In the genomic region with DNA sequence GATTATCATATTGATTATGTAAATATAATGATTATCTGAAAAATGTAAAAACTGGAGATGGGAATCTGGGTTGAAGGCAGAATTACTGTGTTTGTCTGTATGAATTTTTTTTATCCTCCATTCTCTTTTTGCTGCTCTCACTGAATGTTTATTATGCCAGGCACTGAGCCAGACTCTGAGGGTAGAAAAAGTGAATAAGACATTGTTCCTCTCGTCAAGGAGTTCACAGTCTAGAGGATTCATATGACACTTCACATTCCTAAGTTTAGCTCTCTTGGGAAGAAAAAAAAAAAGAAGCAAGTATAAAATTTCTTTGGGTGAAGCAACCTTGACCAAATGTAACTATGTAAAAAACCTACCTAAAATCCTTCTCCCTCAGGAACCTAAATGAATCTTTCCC, we compare ENCODE assay signal across 27 cellular contexts.
DNase-seq lines count a peak whose midpoint lies in the region; ATAC-seq and TF ChIP-seq lines count a peak whose summit lies in the region.
"Had no signal": no experiment of that assay in that cellular context is flagged by ENCODE, and none has a peak within 500 bp of the region (broad histone marks: within the 10 kb centered on the region; RNA-seq: fewer than 3 reads in every experiment).

No MANE protein-coding gene starts in this region.

- no peak overlapping the region for H3K27ac Mint-ChIP-seq in MCF 10A (ENCODE audit: low read depth, unreplicated experiment)
- H3K27ac Mint-ChIP-seq in activated T-cell treated with anti-CD3 and anti-CD28 coated beads, Interleukin-2, amount 50 U/mL, for 72 hours: no peak overlapping the region
- H3K27ac Mint-ChIP-seq: activated naive CD4-positive, alpha-beta T cell treated with anti-CD3 and anti-CD28 coated beads, Interleukin-2, amount 50 U/mL, for 24 hours; nephron progenitor cell had no signal

- ATAC-seq in activated T-cell treated with anti-CD3 and anti-CD28 coated beads, Interleukin-2, amount 50 U/mL, for 72 hours (replicated peaks in 1 of 2): no peak
- ATAC-seq: esophagus mucosa, HCT116 had no signal

- intact Hi-C loops in MCF 10A (cut with micrococcal nuclease) (no loop called here), adrenal gland (cut with DNase I) (no loop called here)

- no peak overlapping the region for H3K4me3 ChIP-seq in adrenal gland
- H3K4me3 ChIP-seq: ascending aorta, Peyer's patch, skin epidermis had no signal

- no TSS peak for BruUV-seq in MCF 10A (replicated peaks; lab: Mats Ljungman, UMichigan)

- CTCF ChIA-PET in MCF 10A (lab: Yijun Ruan, JAX): interaction anchor here (0.7 kb wide), 1 partner anchor 12 kb away, joined by 3 read pairs; no protein-coding TSS in a partner anchor

- POLR2A ChIA-PET in MCF 10A (lab: Yijun Ruan, JAX): no interaction called here

- no peak overlapping the region for H3K4me3 Mint-ChIP-seq in MCF 10A (ENCODE audit: unreplicated experiment)
- H3K4me3 Mint-ChIP-seq in activated T-cell treated with anti-CD3 and anti-CD28 coated beads, Interleukin-2, amount 50 U/mL, for 72 hours: no peak overlapping the region
- H3K4me3 Mint-ChIP-seq: activated naive CD4-positive, alpha-beta T cell treated with anti-CD3 and anti-CD28 coated beads, Interleukin-2, amount 50 U/mL, for 24 hours; nephron progenitor cell had no signal

- no peaks in the 10 kb centered on the region for H3K27me3 ChIP-seq in adrenal gland
- H3K27me3 ChIP-seq: ascending aorta, Peyer's patch had no signal

- TF ChIP-seq POLR2A in adrenal gland (IDR thresholded peaks at IDR 0.05): no peak

- no peak for TF ChIP-seq CTCF in MCF 10A (IDR thresholded peaks at IDR 0.05; ENCODE audit: unreplicated experiment)
- no peak for TF ChIP-seq CTCF in adrenal gland (IDR thresholded peaks at IDR 0.05)

- no peak overlapping the region for H3K27ac ChIP-seq in adrenal gland
- H3K27ac ChIP-seq: ascending aorta, KMS-11, Peyer's patch, skin epidermis had no signal

- DNase-seq in HT1080 (ENCODE audit: low read depth): peak; percentile 61
- DNase-seq in MCF 10A (ENCODE audit: unreplicated experiment): peak; percentile 63
- DNase-seq in iris pigment epithelial cell (ENCODE audit: low read depth): peak; percentile 51
- DNase-seq in superior temporal gyrus (ENCODE audit: extremely low spot score): peak; percentile 41
- DNase-seq in adrenal gland: no peak
- DNase-seq in activated T-cell treated with anti-CD3 and anti-CD28 coated beads, Interleukin-2, amount 50 U/mL, for 72 hours: no peak
- no peak for DNase-seq in KG1 (lab: John Stamatoyannopoulos, UW)
- DNase-seq in NCI-H146 (lab: John Stamatoyannopoulos, UW): no peak
- DNase-seq: activated CD4-positive, alpha-beta T cell treated with anti-CD3 and anti-CD28 coated beads for 48 hours; activated T-cell treated with anti-CD3 and anti-CD28 coated beads, Interleukin-2, amount 50 U/mL, for 48 hours; DMS153; effector CD4-positive, alpha-beta T cell; NCI-H1048; NCI-H2029 treated with DMSO at 0.1 percent for 48 hours; NCI-H510A treated with DMSO at 0.1 percent for 48 hours; nephron progenitor cell; Peyer's patch; posterior cingulate gyrus; stimulated activated CD4-positive, alpha-beta T cell treated with anti-CD3 and anti-CD28 coated beads, Interleukin-1b, Interleukin-23, amount 100 ng/mL, for 48 hours; substantia nigra; T-helper 2 cell had no signal

- H3K36me3 Mint-ChIP-seq in MCF 10A (ENCODE audit: insufficient read depth, unreplicated experiment): no peaks in the 10 kb centered on the region
- H3K36me3 Mint-ChIP-seq in activated T-cell treated with anti-CD3 and anti-CD28 coated beads, Interleukin-2, amount 50 U/mL, for 72 hours (ENCODE audit: insufficient read depth in 2 of 2): no peaks in the 10 kb centered on the region
- H3K36me3 Mint-ChIP-seq: activated naive CD4-positive, alpha-beta T cell treated with anti-CD3 and anti-CD28 coated beads, Interleukin-2, amount 50 U/mL, for 24 hours had no signal

- H3K27me3 Mint-ChIP-seq in MCF 10A (ENCODE audit: insufficient read depth, unreplicated experiment): no peaks in the 10 kb centered on the region
- no peaks in the 10 kb centered on the region for H3K27me3 Mint-ChIP-seq in activated T-cell treated with anti-CD3 and anti-CD28 coated beads, Interleukin-2, amount 50 U/mL, for 72 hours (ENCODE audit: low read depth)
- H3K27me3 Mint-ChIP-seq: activated naive CD4-positive, alpha-beta T cell treated with anti-CD3 and anti-CD28 coated beads, Interleukin-2, amount 50 U/mL, for 24 hours had no signal

- H3K4me1 ChIP-seq in adrenal gland (replicated peaks in 1 of 2): no peaks in the 10 kb centered on the region
- H3K4me1 ChIP-seq: ascending aorta, Peyer's patch had no signal

- no peaks in the 10 kb centered on the region for H3K9me3 ChIP-seq in adrenal gland (replicated peaks in 1 of 3)
- H3K9me3 ChIP-seq: ascending aorta, Peyer's patch had no signal

- no peaks in the 10 kb centered on the region for H3K4me1 Mint-ChIP-seq in MCF 10A (ENCODE audit: insufficient read depth, unreplicated experiment)
- no peaks in the 10 kb centered on the region for H3K4me1 Mint-ChIP-seq in activated T-cell treated with anti-CD3 and anti-CD28 coated beads, Interleukin-2, amount 50 U/mL, for 72 hours (ENCODE audit: low read depth)
- H3K4me1 Mint-ChIP-seq: activated naive CD4-positive, alpha-beta T cell treated with anti-CD3 and anti-CD28 coated beads, Interleukin-2, amount 50 U/mL, for 24 hours; nephron progenitor cell had no signal

- no peaks in the 10 kb centered on the region for H3K9me3 Mint-ChIP-seq in MCF 10A (ENCODE audit: unreplicated experiment)
- H3K9me3 Mint-ChIP-seq in activated T-cell treated with anti-CD3 and anti-CD28 coated beads, Interleukin-2, amount 50 U/mL, for 72 hours: peaks cover 0 to 2% of the 10 kb centered on the region in 2 donors
- H3K9me3 Mint-ChIP-seq: activated naive CD4-positive, alpha-beta T cell treated with anti-CD3 and anti-CD28 coated beads, Interleukin-2, amount 50 U/mL, for 24 hours; nephron progenitor cell had no signal

- H3K36me3 ChIP-seq in adrenal gland (replicated peaks in 1 of 2): no peaks in the 10 kb centered on the region
- H3K36me3 ChIP-seq: ascending aorta, Peyer's patch had no signal

- 11 to 31% (median 27%) methylated on average over 1 of the region's 1 CpG for WGBS in adrenal gland, 4 donors

Comparison
In these comparisons a context has a peak if more than half of its experiments do, and no peak if none do; other contexts are left out.
1. DNase-seq: peak in HT1080 (single experiment), MCF 10A (single experiment), iris pigment epithelial cell (single experiment) and superior temporal gyrus (single experiment); none in adrenal gland (0 of 7), activated T-cell treated with anti-CD3 and anti-CD28 coated beads, Interleukin-2, amount 50 U/mL, for 72 hours (0 of 2), KG1 (single experiment) and NCI-H146 (single experiment).